23 cellular contexts compared by ENCODE assay signal in the genomic region with DNA sequence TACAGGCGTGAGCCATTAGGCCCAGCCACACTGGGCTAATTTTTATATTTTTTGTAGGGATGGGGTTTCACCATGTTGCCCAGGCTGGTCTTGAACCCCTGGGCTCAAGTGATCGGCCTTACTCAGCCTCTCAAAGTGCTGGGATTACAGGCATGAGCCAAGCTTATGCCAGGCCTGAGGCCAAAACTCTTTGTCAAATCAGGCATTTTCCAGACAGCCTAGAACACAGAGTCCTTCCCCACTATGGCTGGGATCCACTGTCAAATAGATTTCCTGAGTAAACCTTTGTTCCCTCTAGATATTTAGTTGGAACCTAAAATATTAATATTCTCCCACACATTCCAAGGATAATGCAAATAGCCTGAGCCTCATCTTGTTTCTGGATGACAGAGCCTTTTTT. TPM values are rescaled to one million over a fixed set of nuclear protein-coding genes. Genes with fewer than 3 reads are reported as not detected.
DNase-seq lines count a peak whose midpoint lies in the region; ATAC-seq and TF ChIP-seq lines count a peak whose summit lies in the region.
"Had no signal": no experiment of that assay in that cellular context is flagged by ENCODE, and none has a peak within 500 bp of the region (broad histone marks: within the 10 kb centered on the region; RNA-seq: fewer than 3 reads in every experiment).

No MANE protein-coding gene starts in this region.

- H3K4me3 Mint-ChIP-seq in naive thymus-derived CD4-positive, alpha-beta T cell = no peak overlapping the region
- H3K4me3 Mint-ChIP-seq: CD8-positive, alpha-beta T cell had no signal

- peaks cover 0 to 6% (median 0%) of the 10 kb centered on the region in 5 donors for H3K36me3 Mint-ChIP-seq in naive thymus-derived CD4-positive, alpha-beta T cell

- intact Hi-C loops in Right ventricle myocardium superior (cut with DNase I) (no loop called here), left ventricle myocardium inferior (cut with micrococcal nuclease) (no loop called here), esophagus muscularis mucosa (cut with DNase I) (no loop called here), testis (cut with DNase I; ENCODE audit: low total_unique reads) (no loop called here)
- intact Hi-C loops in naive thymus-derived CD4-positive, alpha-beta T cell (cut with micrococcal nuclease) = no loop called here

- H3K9me3 Mint-ChIP-seq in naive thymus-derived CD4-positive, alpha-beta T cell = no peaks in the 10 kb centered on the region
- H3K9me3 Mint-ChIP-seq: CD8-positive, alpha-beta T cell had no signal

- H3K4me1 ChIP-seq in left ventricle myocardium inferior = peaks cover 23% of the 10 kb centered on the region
- peaks cover 13 to 33% (median 28%) of the 10 kb centered on the region in 4 donors for H3K4me1 ChIP-seq in esophagus muscularis mucosa
- peaks cover 34% of the 10 kb centered on the region for H3K4me1 ChIP-seq in testis
- no peaks in the 10 kb centered on the region for H3K4me1 ChIP-seq in naive thymus-derived CD4-positive, alpha-beta T cell (ENCODE audit: control insufficient read depth in 2 of 2, insufficient read depth in 2 of 2, low read length in 2 of 2)

- CTCF ChIA-PET in naive thymus-derived CD4-positive, alpha-beta T cell (lab: Charles Lee) = no interaction called here

- H3K4me3 ChIP-seq in left ventricle myocardium inferior (no peak overlapping the region), esophagus muscularis mucosa (no peak overlapping the region), testis (no peak overlapping the region)
- no peak overlapping the region for H3K4me3 ChIP-seq in naive thymus-derived CD4-positive, alpha-beta T cell (ENCODE audit: low read length)
- H3K4me3 ChIP-seq: MG63 had no signal

- POLR2A ChIA-PET in naive thymus-derived CD4-positive, alpha-beta T cell (lab: Charles Lee) = interaction anchor here (0.6 kb wide), 1 partner anchor 102 kb away, joined by 6 read pairs; no protein-coding TSS in a partner anchor

- no peak overlapping the region for H3K27ac Mint-ChIP-seq in naive thymus-derived CD4-positive, alpha-beta T cell
- H3K27ac Mint-ChIP-seq: CD8-positive, alpha-beta T cell had no signal

- H3K36me3 ChIP-seq in left ventricle myocardium inferior (no peaks in the 10 kb centered on the region), esophagus muscularis mucosa (peaks cover 0 to under 1% (median 0%) of the 10 kb centered on the region in 4 donors), testis (ENCODE audit: low read depth, missing control alignments) (no peaks in the 10 kb centered on the region)
- H3K36me3 ChIP-seq in naive thymus-derived CD4-positive, alpha-beta T cell (ENCODE audit: control insufficient read depth in 2 of 3, insufficient read depth in 3 of 3, low read length in 3 of 3) = no peaks in the 10 kb centered on the region
- H3K36me3 ChIP-seq: MG63 had no signal

- TF ChIP-seq CTCF in left ventricle myocardium inferior (IDR thresholded peaks at IDR 0.05; ENCODE audit: borderline replicate concordance) (no peak), esophagus muscularis mucosa (IDR thresholded peaks at IDR 0.05) (no peak), testis (IDR thresholded peaks at IDR 0.05) (no peak)

- H3K27me3 Mint-ChIP-seq in naive thymus-derived CD4-positive, alpha-beta T cell = no peaks in the 10 kb centered on the region

- no peaks in the 10 kb centered on the region for H3K27me3 ChIP-seq in left ventricle myocardium inferior (ENCODE audit: low read depth)
- no peaks in the 10 kb centered on the region for H3K27me3 ChIP-seq in esophagus muscularis mucosa
- no peaks in the 10 kb centered on the region for H3K27me3 ChIP-seq in testis
- H3K27me3 ChIP-seq in naive thymus-derived CD4-positive, alpha-beta T cell (ENCODE audit: control insufficient read depth in 2 of 2, insufficient read depth in 2 of 2, low read length in 2 of 2) = no peaks in the 10 kb centered on the region
- H3K27me3 ChIP-seq: MG63 had no signal

- TF ChIP-seq POLR2A in esophagus muscularis mucosa (IDR thresholded peaks at IDR 0.05; ENCODE audit: low read depth) (no peak), testis (IDR thresholded peaks at IDR 0.05) (no peak)

- ATAC-seq in Right ventricle myocardium superior (ENCODE audit: poor library complexity) (peak; percentile 33), left lobe of liver (peak; percentile 85)
- ATAC-seq in naive thymus-derived CD4-positive, alpha-beta T cell = no peak
- ATAC-seq: CD8-positive, alpha-beta T cell had no signal

- no peak for TF ChIP-seq EP300 in esophagus muscularis mucosa (IDR thresholded peaks at IDR 0.05)

- H3K4me1 Mint-ChIP-seq in naive thymus-derived CD4-positive, alpha-beta T cell = peaks cover 0 to 3% (median 0%) of the 10 kb centered on the region in 7 donors

- DNase-seq in Right ventricle myocardium superior (peak; percentile 20), left ventricle myocardium inferior (no peak), esophagus muscularis mucosa (ENCODE audit: extremely low spot score) (no peak), left lobe of liver (ENCODE audit: low spot score) (no peak), testis (peak; percentile 77), NCI-H510A (lab: John Stamatoyannopoulos, UW) (no peak), DMS53 treated with DMSO at 0.1 percent for 48 hours (lab: John Stamatoyannopoulos, UW; ENCODE audit: unreplicated experiment) (no peak)
- DNase-seq in naive thymus-derived CD4-positive, alpha-beta T cell = no peak
- DNase-seq: AML-193; C1 segment of cervical spinal cord; CD8-positive, alpha-beta T cell; DMS53; EL; GF-D8; Kasumi-1; MG63; NCI-H1417; NCI-H1694 treated with DMSO at 0.1 percent for 48 hours; NCI-H2081 treated with DMSO at 0.1 percent for 48 hours; NCI-H446; NCI-H526 treated with DMSO at 0.1 percent for 48 hours; OCI-M1; SHP77 had no signal

- H3K9me3 ChIP-seq in left ventricle myocardium inferior (replicated peaks) (no peaks in the 10 kb centered on the region), esophagus muscularis mucosa (no peaks in the 10 kb centered on the region), testis (no peaks in the 10 kb centered on the region)
- no peaks in the 10 kb centered on the region for H3K9me3 ChIP-seq in naive thymus-derived CD4-positive, alpha-beta T cell (ENCODE audit: control insufficient read depth in 2 of 3, low read length in 3 of 3)
- H3K9me3 ChIP-seq: MG63 had no signal

- WGBS in esophagus muscularis mucosa = 71% methylated on average over 1 of the region's 2 CpGs
- WGBS in testis, 2 donors = 61 to 62% methylated on average over 2 of the region's 2 CpGs

- no peak overlapping the region for H3K27ac ChIP-seq in left ventricle myocardium inferior (replicated peaks)
- H3K27ac ChIP-seq in esophagus muscularis mucosa (replicated peaks in 1 of 4) = peak overlapping the region; percentile 44 to 61 (median 52)
- H3K27ac ChIP-seq in testis = peak overlapping the region; percentile 79 to 86
- no peak overlapping the region for H3K27ac ChIP-seq in naive thymus-derived CD4-positive, alpha-beta T cell (ENCODE audit: low read depth, low read length)

RNA-seq across cellular contexts. Expression of a gene that starts 13.5 kb away (rescaled TPM):
- total RNA-seq in Right ventricle myocardium superior (2.6 TPM), left ventricle myocardium inferior (2.8 TPM), esophagus muscularis mucosa (1 to 10 TPM; 3.1 to 8.7 (median 5.8) TPM), left lobe of liver (1.9 TPM), testis (10 to 100 TPM; 14.1 to 25.9 TPM)
- 48.6 TPM for polyA plus RNA-seq in testis (ENCODE audit: insufficient read depth, low read depth, low replicate concordance)
- 10 to 100 TPM in 4 of 5 experiments, 1 to 10 TPM in 1; 8.6 to 14.5 (median 10.9) TPM for total RNA-seq in naive thymus-derived CD4-positive, alpha-beta T cell
- 1 to 10 TPM; 1.3 to 2.3 TPM for polyA plus RNA-seq in naive thymus-derived CD4-positive, alpha-beta T cell

Comparison
In these comparisons a context has a peak if more than half of its experiments do, and no peak if none do; other contexts are left out.
1. DNase-seq: peak in Right ventricle myocardium superior (single experiment) and testis (single experiment); none in left ventricle myocardium inferior (single experiment), esophagus muscularis mucosa (single experiment), left lobe of liver (single experiment), NCI-H510A (single experiment), DMS53 treated with DMSO at 0.1 percent for 48 hours (single experiment) and naive thymus-derived CD4-positive, alpha-beta T cell (0 of 9).
2. H3K27ac ChIP-seq: peak in esophagus muscularis mucosa (4 of 4) and testis (2 of 2); none in left ventricle myocardium inferior (single experiment) and naive thymus-derived CD4-positive, alpha-beta T cell (single experiment).